ENCODE assay signal across 14 cellular contexts in the genomic region with DNA sequence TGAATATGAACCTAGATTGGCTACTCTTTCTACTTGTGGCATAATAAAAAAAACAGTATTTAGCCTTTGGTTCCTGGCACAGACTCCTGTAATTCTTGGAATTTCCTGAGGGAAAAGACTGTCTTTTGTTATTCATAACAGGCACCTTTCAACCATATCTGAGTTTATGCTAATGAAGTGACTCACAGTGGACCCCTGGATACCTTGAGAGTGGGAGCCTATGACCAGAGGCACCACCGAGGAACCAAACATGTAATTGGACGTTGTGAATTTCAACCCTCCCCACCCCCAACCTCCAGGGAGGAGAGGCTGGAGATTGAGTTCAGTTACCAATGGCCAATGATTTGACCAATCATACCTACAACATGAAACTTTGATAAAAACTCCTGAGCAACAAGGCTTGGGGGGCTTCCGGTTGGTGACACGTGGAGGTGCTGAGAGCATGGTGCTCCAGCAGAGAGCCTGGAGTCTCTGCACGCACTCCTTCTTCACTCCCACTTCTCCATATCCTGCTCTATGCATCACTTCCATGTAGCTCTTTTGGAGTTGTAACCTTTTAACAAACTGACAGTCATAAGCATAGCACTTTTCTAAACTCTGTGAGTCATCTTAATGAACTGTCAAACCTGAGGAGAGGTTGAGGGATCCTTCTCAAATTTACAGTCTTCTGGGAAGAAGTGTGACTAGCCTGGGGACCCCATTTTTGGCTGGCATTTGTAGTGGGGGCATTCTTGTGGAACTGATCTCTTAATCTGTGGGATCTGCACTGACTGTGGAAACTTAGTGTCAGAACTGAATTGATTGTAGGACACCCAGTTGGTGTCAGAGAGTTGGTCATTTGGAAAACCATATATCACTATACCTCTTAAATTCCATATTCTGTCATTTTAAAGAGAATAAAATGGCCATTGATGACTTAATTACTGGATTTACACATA. TPM values are rescaled to one million over a fixed set of nuclear protein-coding genes. Genes with fewer than 3 reads are reported as not detected.
DNase-seq lines count a peak whose midpoint lies in the region; ATAC-seq, FAIRE-seq and TF ChIP-seq lines count a peak whose summit lies in the region.
"Had no signal": no experiment of that assay in that cellular context is flagged by ENCODE, and none has a peak within 500 bp of the region (broad histone marks: within the 10 kb centered on the region; RNA-seq: fewer than 3 reads in every experiment).

No MANE protein-coding gene starts in this region.

- H3K4me1 ChIP-seq in cardiac muscle cell (ENCODE audit: low read depth) (peaks cover 18% of the 10 kb centered on the region), right atrium auricular region (peaks cover 0 to 15% of the 10 kb centered on the region in 2 donors), uterus (peaks cover 0 to 7% of the 10 kb centered on the region in 2 donors)

- intact Hi-C loops in uterus (cut with DNase I; ENCODE audit: low total_unique reads): no loop called here

- TF ChIP-seq CTCF in cardiac muscle cell (IDR thresholded peaks at IDR 0.05; ENCODE audit: low read depth, low read length) (no peak), right atrium auricular region (IDR thresholded peaks at IDR 0.05) (no peak), brain microvascular endothelial cell (IDR thresholded peaks at IDR 0.05; ENCODE audit: low read depth, low read length, missing control alignments) (no peak), uterus (IDR thresholded peaks at IDR 0.05) (no peak)

- in situ Hi-C loops in brain microvascular endothelial cell (cut with HindIII; ENCODE audit: low pct_ligation_motif_present, low sequenced_read_pairs): no loop called here

- H3K4me3 ChIP-seq in cardiac muscle cell (no peak overlapping the region), right atrium auricular region (no peak overlapping the region), brain microvascular endothelial cell (ENCODE audit: low read depth, low read length) (no peak overlapping the region), uterus (no peak overlapping the region)

- DNase-seq in cardiac muscle cell (ENCODE audit: low read depth in 1 of 2, low spot score in 1 of 2): peak; percentile 21 to 77
- no peak for DNase-seq in right atrium auricular region (ENCODE audit: low spot score)
- peak; percentile 39 for DNase-seq in brain microvascular endothelial cell
- peak; percentile 57 for DNase-seq in iPS DF 19.7 (ENCODE audit: low read depth, low spot score)
- DNase-seq in uterus: no peak
- no peak for DNase-seq in frontal cortex (ENCODE audit: low spot score in 2 of 2)
- DNase-seq: activated T-cell treated with anti-CD3 and anti-CD28 coated beads, Interleukin-2, amount 50 U/mL, for 1 hour; foreskin melanocyte; NCI-H1436; OCI-M1; WERI-Rb-1 had no signal

- H3K9me3 ChIP-seq in cardiac muscle cell (ENCODE audit: low read depth): no peaks in the 10 kb centered on the region
- H3K9me3 ChIP-seq in right atrium auricular region: no peaks in the 10 kb centered on the region
- no peaks in the 10 kb centered on the region for H3K9me3 ChIP-seq in uterus

- no peak for FAIRE-seq in frontal cortex (lab: Jason Lieb, UNC)

- H3K36me3 ChIP-seq in cardiac muscle cell (peaks cover 35% of the 10 kb centered on the region), right atrium auricular region (peaks cover 20% of the 10 kb centered on the region), brain microvascular endothelial cell (replicated peaks) (peaks cover 14% of the 10 kb centered on the region), uterus (no peaks in the 10 kb centered on the region)
- H3K36me3 ChIP-seq: WERI-Rb-1 had no signal

- no peak for TF ChIP-seq POLR2A in uterus (IDR thresholded peaks at IDR 0.05)

- H3K27me3 ChIP-seq in cardiac muscle cell (no peaks in the 10 kb centered on the region), right atrium auricular region (no peaks in the 10 kb centered on the region), brain microvascular endothelial cell (replicated peaks) (no peaks in the 10 kb centered on the region), uterus (no peaks in the 10 kb centered on the region)

- H3K27ac ChIP-seq in cardiac muscle cell: no peak overlapping the region
- no peak overlapping the region for H3K27ac ChIP-seq in right atrium auricular region
- peak overlapping the region; percentile 84 for H3K27ac ChIP-seq in brain microvascular endothelial cell
- H3K27ac ChIP-seq in uterus: peak overlapping the region; percentile 61 to 73
- H3K27ac ChIP-seq: 22Rv1, WERI-Rb-1 had no signal

- ATAC-seq in GM21717 (IDR thresholded peaks at IDR 0.05; ENCODE audit: unreplicated experiment) (no peak), HG02870 (IDR thresholded peaks at IDR 0.05; ENCODE audit: unreplicated experiment) (no peak)

RNA-seq across cellular contexts. Expression of a gene that starts 48.6 kb away (rescaled TPM):
- total RNA-seq in cardiac muscle cell (155 and 304 TPM in 2 replicates), right atrium auricular region (10 to 100 TPM; 37.2 to 47.1 TPM), uterus (100 to 1,000 TPM; 107 to 329 (median 271) TPM), frontal cortex (24.1 TPM)
- polyA plus RNA-seq in cardiac muscle cell: 162 and 244 TPM in 2 replicates

Comparison
In these comparisons a context has a peak if more than half of its experiments do, and no peak if none do; other contexts are left out.
1. DNase-seq: peak in cardiac muscle cell (2 of 2), brain microvascular endothelial cell (single experiment) and iPS DF 19.7 (single experiment); none in right atrium auricular region (single experiment), uterus (0 of 2) and frontal cortex (0 of 2).
2. H3K27ac ChIP-seq: peak in brain microvascular endothelial cell (single experiment) and uterus (2 of 2); none in cardiac muscle cell (single experiment) and right atrium auricular region (0 of 2).